In the genomic region with DNA sequence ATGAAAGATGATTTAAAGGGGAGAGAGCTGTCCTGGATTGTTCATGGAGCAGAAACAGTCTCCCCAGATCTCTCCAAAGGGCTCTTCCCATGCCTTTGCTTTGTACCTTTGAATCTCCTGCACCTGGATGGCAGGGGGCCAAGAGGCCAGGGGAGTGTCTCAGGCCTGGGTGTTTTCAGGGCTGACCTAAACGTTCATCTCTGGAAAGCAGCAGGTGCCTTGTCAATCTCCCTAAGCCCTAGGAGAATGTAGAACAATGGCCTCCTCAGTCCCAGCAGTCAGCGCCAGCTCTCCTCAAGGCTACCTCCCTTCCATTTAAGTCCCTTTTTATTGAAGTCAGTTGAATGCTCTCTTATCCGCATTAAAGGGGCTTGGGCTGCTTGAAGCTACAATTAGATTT, we compare ENCODE assay signal across 14 cellular contexts. TPM values are rescaled to one million over a fixed set of nuclear protein-coding genes. Genes with fewer than 3 reads are reported as not detected.
DNase-seq lines count a peak whose midpoint lies in the region; ATAC-seq, FAIRE-seq and TF ChIP-seq lines count a peak whose summit lies in the region.
"Had no signal": no experiment of that assay in that cellular context is flagged by ENCODE, and none has a peak within 500 bp of the region (broad histone marks: within the 10 kb centered on the region; RNA-seq: fewer than 3 reads in every experiment).

No MANE protein-coding gene starts in this region.

- 54% methylated on average over 2 of the region's 3 CpGs for WGBS in HepG2 (ENCODE audit: low lambda C conversion rate)

- H3K9ac ChIP-seq in HepG2 (ENCODE audit: insufficient read depth, low read depth, low read length) = no peak overlapping the region

- TF ChIP-seq CTCF in HL-60 (IDR thresholded peaks at IDR 0.05; ENCODE audit: insufficient read depth, low read length) (no peak), PC-9 (conservative IDR thresholded peaks at IDR 0.05) (no peak), HepG2 (CRISPR knock-in tag; IDR thresholded peaks at IDR 0.05) (no peak)

- DNase-seq in DMS53 treated with DMSO at 0.1 percent for 48 hours (lab: John Stamatoyannopoulos, UW; ENCODE audit: unreplicated experiment) = peak; percentile 69
- DNase-seq in HL-60 (ENCODE audit: low read depth in 1 of 2, low spot score in 1 of 2) = no peak
- DNase-seq in PC-9 = peak; percentile 71 to 76
- DNase-seq in HepG2 (ENCODE audit: low spot score) = no peak
- no peak for DNase-seq in SW 1271 (lab: John Stamatoyannopoulos, UW)
- no peak for DNase-seq in NCI-H2081 treated with DMSO at 0.1 percent for 48 hours (lab: John Stamatoyannopoulos, UW)
- DNase-seq in erythroblast (lab: John Stamatoyannopoulos, UW) = no peak
- DNase-seq: CD8-positive, alpha-beta T cell; nephron progenitor cell had no signal

- H3K4me1 ChIP-seq in PC-9 (replicated peaks; ENCODE audit: insufficient read depth) (peaks cover 58% of the 10 kb centered on the region), HepG2 (ENCODE audit: insufficient read depth, low read length) (no peaks in the 10 kb centered on the region)
- H3K4me1 ChIP-seq: esophagus muscularis mucosa had no signal

- intact Hi-C loops in PC-9 (cut with micrococcal nuclease; ENCODE audit: unreplicated experiment) (loop anchor here (1.0 to 5.0 kb wide), 5 partner anchors 88 to 661 kb away; a partner anchor contains a TSS), HepG2 (cut with micrococcal nuclease; ENCODE audit: unreplicated experiment) (no loop called here)

- no peaks in the 10 kb centered on the region for H3K9me2 ChIP-seq in PC-9 (ENCODE audit: insufficient read depth)

- H3K4me2 ChIP-seq in PC-9 = peak overlapping the region; percentile 65
- no peak overlapping the region for H3K4me2 ChIP-seq in HepG2 (ENCODE audit: low read depth, low read length)

- no peaks in the 10 kb centered on the region for H3K9me3 ChIP-seq in PC-9 (ENCODE audit: insufficient read depth, low read depth)
- no peaks in the 10 kb centered on the region for H3K9me3 ChIP-seq in HepG2 (ENCODE audit: low read length)
- H3K9me3 ChIP-seq: esophagus muscularis mucosa had no signal

- FAIRE-seq in HepG2 (lab: Jason Lieb, UNC) = no peak

- H3F3A ChIP-seq in PC-9 (ENCODE audit: insufficient read depth, low read depth) = peaks cover 31% of the 10 kb centered on the region

- no peak overlapping the region for H3K4me3 ChIP-seq in HL-60 (replicated peaks; ENCODE audit: insufficient read depth, low read length)
- H3K4me3 ChIP-seq in PC-9 = 0 out of 2 replicates have a peak overlapping the region, but pooled peaks have one; percentile 8
- no peak overlapping the region for H3K4me3 ChIP-seq in HepG2 (replicated peaks in 1 of 3; ENCODE audit: insufficient read depth in 1 of 3, low read depth in 2 of 3, low read length in 3 of 3)
- H3K4me3 ChIP-seq: esophagus muscularis mucosa had no signal

- TF ChIP-seq POLR2A in HepG2 (IDR thresholded peaks at IDR 0.05; ENCODE audit: insufficient read depth in 1 of 2, low read depth in 2 of 2, low read length in 2 of 2) = no peak
- TF ChIP-seq POLR2A in erythroblast (IDR thresholded peaks at IDR 0.05; ENCODE audit: low read length) = no peak

- H3K27me3 ChIP-seq in HL-60 (ENCODE audit: insufficient read depth, poor library complexity, severe bottlenecking) = no peaks in the 10 kb centered on the region
- no peaks in the 10 kb centered on the region for H3K27me3 ChIP-seq in PC-9 (ENCODE audit: insufficient read depth, low read depth)
- no peaks in the 10 kb centered on the region; a peak in 1 of 5 replicates for H3K27me3 ChIP-seq in HepG2 (ENCODE audit: control insufficient read depth in 1 of 2, insufficient read depth in 2 of 2, low read length in 2 of 2)

- POLR2A ChIA-PET in PC-9 (lab: Charles Lee; ENCODE audit: unreplicated experiment) (interaction anchor here (0.7 kb wide), 1 partner anchor 90 kb away, joined by 4 read pairs; no protein-coding TSS in a partner anchor), HepG2 (lab: Yijun Ruan, JAX) (no interaction called here)

- TF ChIP-seq EP300 in HepG2 (IDR thresholded peaks at IDR 0.05; ENCODE audit: low read depth in 2 of 2, low read length in 2 of 2) (no peak), HepG2 (CRISPR knock-in tag; IDR thresholded peaks at IDR 0.05; ENCODE audit: borderline replicate concordance) (no peak)

- in situ Hi-C loops in HepG2 (cut with HindIII; ENCODE audit: extremely low pct_ligation_motif_present, low pct_unique_long_range_greater_than_20kb) = no loop called here

- CTCF ChIA-PET in PC-9 (lab: Charles Lee) = interaction anchor here (0.9 to 1.1 kb wide), 2 partner anchors 15 to 46 kb away, joined by 4 to 6 read pairs; no protein-coding TSS in a partner anchor
- CTCF ChIA-PET in HepG2 (lab: Yijun Ruan, JAX; ENCODE audit: low intra/inter-chr PET ratio, low total read pairs) = no interaction called here

- ATAC-seq in HepG2 (peak; percentile 32; the same call in 2 of the 3 replicates), GM19397 (IDR thresholded peaks at IDR 0.05; ENCODE audit: unreplicated experiment) (no peak)
- ATAC-seq: CD8-positive, alpha-beta T cell had no signal

- peak overlapping the region; percentile 19; the same call in 1 of the 2 replicates for H3K27ac ChIP-seq in HL-60 (replicated peaks)
- peak overlapping the region; percentile 66 for H3K27ac ChIP-seq in PC-9
- no peak overlapping the region for H3K27ac ChIP-seq in HepG2 (ENCODE audit: extremely low read length, insufficient read depth, low read length)
- H3K27ac ChIP-seq: esophagus muscularis mucosa had no signal

- H3K79me2 ChIP-seq in PC-9 (ENCODE audit: low read depth) (no peaks in the 10 kb centered on the region), HepG2 (ENCODE audit: insufficient read depth, low read length) (no peaks in the 10 kb centered on the region)

- H4K20me1 ChIP-seq in PC-9 (ENCODE audit: insufficient read depth) (no peaks in the 10 kb centered on the region), HepG2 (ENCODE audit: insufficient read depth, low read length) (no peaks in the 10 kb centered on the region)

- TF ChIP-seq RAD21 in HepG2 (CRISPR knock-in tag; IDR thresholded peaks at IDR 0.05) = no peak

- H3K36me3 ChIP-seq in PC-9 (ENCODE audit: low read depth) (no peaks in the 10 kb centered on the region), HepG2 (replicated peaks in 1 of 2; ENCODE audit: control insufficient read depth in 1 of 2, insufficient read depth in 2 of 2, low read length in 2 of 2) (no peaks in the 10 kb centered on the region)
- H3K36me3 ChIP-seq: esophagus muscularis mucosa had no signal

- 0 out of 2 replicates have a peak overlapping the region, but pooled peaks have one; percentile 20 for H2AFZ ChIP-seq in PC-9
- no peak overlapping the region for H2AFZ ChIP-seq in HepG2 (ENCODE audit: low read length)

- no TSS peak for BruUV-seq in PC-9 (replicated peaks; lab: Mats Ljungman, UMichigan)
- no TSS peak for BruUV-seq in HepG2 (replicated peaks; lab: Mats Ljungman, UMichigan)

TF ChIP-seq in HepG2, 621 proteins besides CTCF, POLR2A, EP300 and RAD21:
- no peak for TF ChIP-seq ZMYM2 (CRISPR knock-in tag; IDR thresholded peaks at IDR 0.05)
- TF ChIP-seq, protein P1, sequence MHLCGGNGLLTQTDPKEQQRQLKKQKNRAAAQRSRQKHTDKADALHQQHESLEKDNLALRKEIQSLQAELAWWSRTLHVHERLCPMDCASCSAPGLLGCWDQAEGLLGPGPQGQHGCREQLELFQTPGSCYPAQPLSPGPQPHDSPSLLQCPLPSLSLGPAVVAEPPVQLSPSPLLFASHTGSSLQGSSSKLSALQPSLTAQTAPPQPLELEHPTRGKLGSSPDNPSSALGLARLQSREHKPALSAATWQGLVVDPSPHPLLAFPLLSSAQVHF (CRISPR knock-in tag; IDR thresholded peaks at IDR 0.05) = no peak

RNA-seq across cellular contexts. Expression of a gene that starts 31.2 kb away (rescaled TPM):
- total RNA-seq in PC-9 (2021) (16.8 and 18.5 TPM in 2 replicates), HepG2 (2016; rRNA removed; fragmentation: Illumina TruSeq; extraction: Trizol) (not detected in 2 replicates)
- not detected in 2 replicates for total RNA-seq in HepG2 (2016; cell fraction: cytosol; rRNA removed; fragmentation: Illumina TruSeq; extraction: Trizol; ENCODE audit: low read depth)
- total RNA-seq in HepG2 (2016; cell fraction: insoluble cytoplasmic fraction; rRNA removed; fragmentation: Illumina TruSeq; extraction: Trizol) = 0.09 and 0.10 TPM in 2 replicates
- total RNA-seq in HepG2 (2016; cell fraction: membrane; rRNA removed; fragmentation: Illumina TruSeq; extraction: Trizol) = 0.09 TPM in 1 of 2 replicates, not detected in the other
- total RNA-seq in HepG2 (2016; cell fraction: nucleus; rRNA removed; fragmentation: Illumina TruSeq; extraction: Trizol) = not detected in 2 replicates
- 0.05 and 0.07 TPM in 2 replicates for polyA plus RNA-seq in HepG2 (2011; rRNA removed)
- 0.04 TPM in 2 replicates for polyA plus RNA-seq in HepG2 (2011; cell fraction: cytosol; rRNA removed)
- 0.05 and 0.14 TPM in 2 replicates for polyA plus RNA-seq in HepG2 (2011; cell fraction: nucleus; rRNA removed)
- polyA plus RNA-seq in HepG2 (2012) = 0.12 and 0.21 TPM in 2 replicates
- not detected in 2 replicates for polyA plus RNA-seq in HepG2 (2016; cell fraction: cytosol; fragmentation: Illumina TruSeq; extraction: Trizol; ENCODE audit: low read depth)
- polyA plus RNA-seq in HepG2 (2016; cell fraction: insoluble cytoplasmic fraction; fragmentation: Illumina TruSeq; extraction: Trizol; ENCODE audit: low read depth) = not detected in 2 replicates
- polyA plus RNA-seq in HepG2 (2016; cell fraction: membrane; fragmentation: Illumina TruSeq; extraction: Trizol; ENCODE audit: low read depth) = not detected in 2 replicates
- polyA plus RNA-seq in HepG2 (2016; cell fraction: nucleus; fragmentation: Illumina TruSeq; extraction: Trizol; ENCODE audit: insufficient read depth, low read depth) = not detected in 2 replicates
- 0.08 TPM in 1 of 2 replicates, not detected in the other for polyA minus RNA-seq in HepG2 (2011; rRNA and poly(A)+ RNA removed; ENCODE audit: low replicate concordance)
- polyA minus RNA-seq in HepG2 (2011; cell fraction: cytosol; rRNA and poly(A)+ RNA removed) = not detected in 2 replicates
- not detected in 2 replicates for polyA minus RNA-seq in HepG2 (2011; cell fraction: nucleus; rRNA and poly(A)+ RNA removed)
- total RNA-seq: activated CD8-positive, alpha-beta memory T cell treated with anti-CD3 and anti-CD28 coated beads for 36 hours; HT1080; NCI-H460 had no signal

Comparison
In these comparisons a context has a peak if more than half of its experiments do, and no peak if none do; other contexts are left out.
1. DNase-seq: peak in DMS53 treated with DMSO at 0.1 percent for 48 hours (single experiment) and PC-9 (2 of 2); none in HL-60 (0 of 2), HepG2 (single experiment), SW 1271 (0 of 2), NCI-H2081 treated with DMSO at 0.1 percent for 48 hours (single experiment) and erythroblast (0 of 2).
2. RNA of a gene that starts 31.2 kb away (total RNA-seq): 16.8 to 18.5 TPM in PC-9; 0.09 to 0.10 TPM in HepG2; every median in the first group is over 10 times any median in the second.